In genomic region chr22:44430716-44431115, GRCh38 we compare ENCODE assay signal across 15 cellular contexts.
DNase-seq lines count a peak whose midpoint lies in the region; ATAC-seq and TF ChIP-seq lines count a peak whose summit lies in the region.
"Had no signal": no experiment of that assay in that cellular context is flagged by ENCODE, and none has a peak within 500 bp of the region (broad histone marks: within the 10 kb centered on the region; RNA-seq: fewer than 3 reads in every experiment).

No MANE protein-coding gene starts in this region.

- CTCF ChIA-PET in Caco-2 (lab: Charles Lee) = no interaction called here

- H3K27me3 Mint-ChIP-seq in Caco-2 (ENCODE audit: insufficient read depth, unreplicated experiment) = no peaks in the 10 kb centered on the region

- POLR2A ChIA-PET in Caco-2 (lab: Charles Lee) = no interaction called here

- H3K9me3 ChIP-seq in heart right ventricle (no peaks in the 10 kb centered on the region), sigmoid colon (no peaks in the 10 kb centered on the region), Caco-2 (no peaks in the 10 kb centered on the region)
- H3K9me3 ChIP-seq: BLaER1 treated with 17β-estradiol and CSF1 and Interleukin-3, amounts not matched to agents 10 nM and 100 nM; HAP-1 had no signal

- ATAC-seq in heart right ventricle = no peak
- no peak for ATAC-seq in GM19455 (IDR thresholded peaks at IDR 0.05; ENCODE audit: unreplicated experiment)
- ATAC-seq: HepG2 had no signal

- intact Hi-C loops in cardiac septum (cut with DNase I) (no loop called here), heart right ventricle (cut with DNase I) (no loop called here), sigmoid colon (cut with DNase I) (no loop called here), Caco-2 (cut with micrococcal nuclease; ENCODE audit: unreplicated experiment) (no loop called here)

- H3K36me3 Mint-ChIP-seq in Caco-2 (ENCODE audit: insufficient read depth, unreplicated experiment) = no peaks in the 10 kb centered on the region
- H3K36me3 Mint-ChIP-seq: CD4-positive, CD25-positive, alpha-beta regulatory T cell had no signal

- no peak overlapping the region for H3K27ac Mint-ChIP-seq in Caco-2 (ENCODE audit: unreplicated experiment)
- H3K27ac Mint-ChIP-seq: CD4-positive, CD25-positive, alpha-beta regulatory T cell had no signal

- H3K4me3 Mint-ChIP-seq in Caco-2 (ENCODE audit: unreplicated experiment) = no peak overlapping the region
- H3K4me3 Mint-ChIP-seq: CD4-positive, CD25-positive, alpha-beta regulatory T cell had no signal

- H3K27ac ChIP-seq in heart right ventricle (no peak overlapping the region), sigmoid colon (no peak overlapping the region)
- H3K27ac ChIP-seq: BLaER1 treated with 17β-estradiol and CSF1 and Interleukin-3, amounts not matched to agents 10 nM and 100 nM had no signal

- peak; percentile 66 for DNase-seq in cardiac septum (ENCODE audit: low spot score)
- DNase-seq in heart right ventricle = no peak
- peak; percentile 45 for DNase-seq in mesenteric fat pad (ENCODE audit: low spot score)
- peak; percentile 28 for DNase-seq in sigmoid colon
- DNase-seq in Caco-2 = no peak
- DNase-seq in activated naive CD4-positive, alpha-beta T cell treated with Interleukin-2 at 50 U/mL for 16 hours = no peak
- DNase-seq: ACHN; Calu3; CD4-positive, CD25-positive, alpha-beta regulatory T cell; DMS 273 treated with DMSO at 0.1 percent for 48 hours; GOT3 had no signal

- H3K9me3 Mint-ChIP-seq in Caco-2 (ENCODE audit: unreplicated experiment) = no peaks in the 10 kb centered on the region
- H3K9me3 Mint-ChIP-seq: CD4-positive, CD25-positive, alpha-beta regulatory T cell had no signal

- H3K36me3 ChIP-seq in heart right ventricle (no peaks in the 10 kb centered on the region), sigmoid colon (no peaks in the 10 kb centered on the region), Caco-2 (ENCODE audit: control insufficient read depth, insufficient read depth, low read length) (no peaks in the 10 kb centered on the region)
- H3K36me3 ChIP-seq: BLaER1 treated with 17β-estradiol and CSF1 and Interleukin-3, amounts not matched to agents 10 nM and 100 nM; HAP-1 had no signal

- BruUV-seq in Caco-2 (replicated peaks; lab: Mats Ljungman, UMichigan) = no TSS peak

- TF ChIP-seq POLR2A in sigmoid colon (IDR thresholded peaks at IDR 0.05) = no peak

- no peaks in the 10 kb centered on the region for H3K4me1 ChIP-seq in heart right ventricle
- no peaks in the 10 kb centered on the region for H3K4me1 ChIP-seq in sigmoid colon
- peaks cover 15% of the 10 kb centered on the region for H3K4me1 ChIP-seq in Caco-2
- H3K4me1 ChIP-seq: BLaER1 treated with 17β-estradiol and CSF1 and Interleukin-3, amounts not matched to agents 10 nM and 100 nM had no signal

- peaks cover 0 to 25% (median 0%) of the 10 kb centered on the region in 7 donors for H3K27me3 ChIP-seq in heart right ventricle
- H3K27me3 ChIP-seq in sigmoid colon = no peaks in the 10 kb centered on the region
- no peaks in the 10 kb centered on the region for H3K27me3 ChIP-seq in Caco-2 (replicated peaks; ENCODE audit: control insufficient read depth, insufficient read depth, low read length)
- H3K27me3 ChIP-seq: BLaER1 treated with 17β-estradiol and CSF1 and Interleukin-3, amounts not matched to agents 10 nM and 100 nM had no signal

- peaks cover 7% of the 10 kb centered on the region for H3K4me1 Mint-ChIP-seq in Caco-2 (ENCODE audit: low read depth, unreplicated experiment)
- H3K4me1 Mint-ChIP-seq: CD4-positive, CD25-positive, alpha-beta regulatory T cell had no signal

- TF ChIP-seq EP300 in sigmoid colon (IDR thresholded peaks at IDR 0.05) = no peak

- WGBS in heart right ventricle, 2 donors = 91 to 94% methylated on average over 7 of the region's 7 CpGs
- 92 to 94% methylated on average over 7 of the region's 7 CpGs for WGBS in sigmoid colon, 2 donors

- no peak for TF ChIP-seq CTCF in heart right ventricle (IDR thresholded peaks at IDR 0.05)
- no peak for TF ChIP-seq CTCF in sigmoid colon (IDR thresholded peaks at IDR 0.05)
- no peak for TF ChIP-seq CTCF in Caco-2 (IDR thresholded peaks at IDR 0.05; ENCODE audit: insufficient read depth in 1 of 2, low read depth in 1 of 2, low read length in 1 of 2, severe bottlenecking in 1 of 2, unreplicated experiment in 1 of 2)

- no peak overlapping the region for H3K4me3 ChIP-seq in heart right ventricle
- H3K4me3 ChIP-seq in sigmoid colon = no peak overlapping the region
- no peak overlapping the region for H3K4me3 ChIP-seq in Caco-2 (ENCODE audit: low read depth, low read length)
- H3K4me3 ChIP-seq: BLaER1 treated with 17β-estradiol and CSF1 and Interleukin-3, amounts not matched to agents 10 nM and 100 nM; HAP-1 had no signal

Comparison
In these comparisons a context has a peak if more than half of its experiments do, and no peak if none do; other contexts are left out.
1. DNase-seq: peak in cardiac septum (single experiment), mesenteric fat pad (single experiment) and sigmoid colon (single experiment); none in heart right ventricle (0 of 2), Caco-2 (0 of 2) and activated naive CD4-positive, alpha-beta T cell treated with Interleukin-2 at 50 U/mL for 16 hours (single experiment).